7 cellular contexts compared by ENCODE assay signal in the genomic region with DNA sequence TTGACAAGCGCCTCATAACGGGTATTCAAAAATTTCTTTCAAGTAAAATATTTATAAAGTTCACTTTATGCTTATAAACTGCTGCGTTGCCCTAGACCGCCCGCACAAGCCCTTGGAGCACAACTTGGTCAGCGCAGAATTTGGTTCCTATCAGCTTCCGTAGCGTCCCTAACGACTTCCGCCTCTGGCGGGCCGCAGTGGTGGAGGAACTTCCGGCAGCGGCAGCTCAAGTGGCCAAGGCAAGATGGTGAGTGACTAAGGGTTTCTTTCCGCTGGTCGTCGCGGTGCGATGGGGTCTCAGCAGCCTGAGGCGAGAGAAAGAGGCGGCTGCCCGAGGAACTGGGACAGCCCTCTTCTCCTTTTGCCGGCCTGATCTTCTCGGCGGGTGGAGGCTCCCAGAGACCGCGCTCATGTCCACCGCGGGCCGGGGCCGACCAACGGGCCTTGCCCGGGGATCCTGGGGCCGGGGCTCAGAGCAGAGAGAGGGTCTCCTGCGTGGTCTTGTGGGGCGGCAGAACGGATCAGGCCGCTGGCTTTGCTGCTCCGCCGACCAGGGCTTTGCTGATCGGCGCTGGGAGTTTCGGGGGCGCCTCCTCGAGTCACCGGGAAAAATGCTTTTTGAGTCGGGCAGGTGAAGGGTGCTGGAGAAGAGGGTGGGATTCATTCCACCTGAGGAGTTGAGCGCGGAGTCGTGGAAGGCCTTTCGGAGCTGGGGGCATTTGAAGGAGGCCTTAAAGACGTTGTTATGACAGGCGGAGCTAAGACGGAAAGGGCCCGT.
DNase-seq lines count a peak whose midpoint lies in the region; ATAC-seq, FAIRE-seq and TF ChIP-seq lines count a peak whose summit lies in the region.

PSMC1 (plus strand) TSS at position 200 of the 778 bp plus-strand sequence; CDS start at position 245, 45 bp downstream.

- in situ Hi-C loops in astrocyte of the cerebellum (cut with HindIII; ENCODE audit: low sequenced_read_pairs) = no loop called here

- H3K4me3 ChIP-seq in astrocyte of the cerebellum (ENCODE audit: low read depth, low read length) (peak within 1 kb of the TSS; percentile 96), retinal pigment epithelial cell (ENCODE audit: low read length) (peak within 1 kb of the TSS; percentile 95)

- FAIRE-seq in GM18507 (lab: Jason Lieb, UNC) = peak; percentile 97

- TF ChIP-seq CTCF in astrocyte of the cerebellum (IDR thresholded peaks at IDR 0.05; ENCODE audit: low read depth, low read length, missing control alignments) (no peak), retinal pigment epithelial cell (conservative IDR thresholded peaks at IDR 0.05; ENCODE audit: low read depth, low read length) (no peak)

- peak; percentile 93 for ATAC-seq in HG02981 (IDR thresholded peaks at IDR 0.05; ENCODE audit: unreplicated experiment)

- DNase-seq in GM18507 (ENCODE audit: extremely low spot score, insufficient read length, low read depth) (peak; percentile 75), NCI-H2029 treated with DMSO at 0.1 percent for 48 hours (lab: John Stamatoyannopoulos, UW) (peak; percentile 29), T-helper 9 cell (peak; percentile 80), astrocyte of the cerebellum (ENCODE audit: low read depth) (peak; percentile 88), hypothalamus (lab: John Stamatoyannopoulos, UW) (peak; percentile 33 to 93 (median 83)), retinal pigment epithelial cell (ENCODE audit: low read depth) (peak; percentile 79)

Comparison
In these comparisons a context has a peak if more than half of its experiments do, and no peak if none do; other contexts are left out.
1. Peak in every context shown above with its lines: DNase-seq, ATAC-seq and H3K4me3 ChIP-seq.
2. DNase-seq: peak in every context shown above with its lines; median percentile 88 in astrocyte of the cerebellum; 83 in hypothalamus; 80 in T-helper 9 cell; 79 in retinal pigment epithelial cell; 75 in GM18507; 29 in NCI-H2029 treated with DMSO at 0.1 percent for 48 hours.